ENCODE assay signal across 15 cellular contexts in genomic region chr13:99389520-99390304, GRCh38.
DNase-seq lines count a peak whose midpoint lies in the region; ATAC-seq and TF ChIP-seq lines count a peak whose summit lies in the region.
"Had no signal": no experiment of that assay in that cellular context is flagged by ENCODE, and none has a peak within 500 bp of the region (broad histone marks: within the 10 kb centered on the region; RNA-seq: fewer than 3 reads in every experiment).

No MANE protein-coding gene starts in this region.

- H3K79me2 ChIP-seq in neural progenitor cell (ENCODE audit: low read depth), result no peaks in the 10 kb centered on the region

- H3K27me3 ChIP-seq in CD4-positive, alpha-beta T cell (ENCODE audit: control insufficient read depth, insufficient read depth, low read length), result no peaks in the 10 kb centered on the region
- H3K27me3 ChIP-seq in neural progenitor cell, result no peaks in the 10 kb centered on the region
- H3K27me3 ChIP-seq: esophagus muscularis mucosa had no signal

- peaks cover 7% of the 10 kb centered on the region for H3K4me1 ChIP-seq in neural progenitor cell
- H3K4me1 ChIP-seq: A549, esophagus muscularis mucosa had no signal

- peaks cover 11% of the 10 kb centered on the region for H3K36me3 Mint-ChIP-seq in activated CD8-positive, alpha-beta memory T cell treated with anti-CD3 and anti-CD28 coated beads, Interleukin-2, amount 10 ng/mL, durations not matched to agents 7 days and 5 days
- H3K36me3 Mint-ChIP-seq in CD4-positive, alpha-beta T cell (ENCODE audit: low read depth), result peaks cover 10% of the 10 kb centered on the region
- H3K36me3 Mint-ChIP-seq in activated naive CD8-positive, alpha-beta T cell treated with anti-CD3 and anti-CD28 coated beads for 36 hours, result peaks cover 27% of the 10 kb centered on the region
- peaks cover 9% of the 10 kb centered on the region for H3K36me3 Mint-ChIP-seq in neural progenitor cell

- peaks cover 11% of the 10 kb centered on the region for H3F3A ChIP-seq in neural progenitor cell (ENCODE audit: low read depth)

- no peak for TF ChIP-seq CTCF in CD4-positive, alpha-beta T cell (IDR thresholded peaks at IDR 0.05)
- TF ChIP-seq CTCF in neural progenitor cell (IDR thresholded peaks at IDR 0.05), result no peak

- no peak overlapping the region for H2AFZ ChIP-seq in neural progenitor cell (replicated peaks)

- no peak overlapping the region for H3K9ac ChIP-seq in neural progenitor cell

- H3K4me1 Mint-ChIP-seq in activated CD8-positive, alpha-beta memory T cell treated with anti-CD3 and anti-CD28 coated beads, Interleukin-2, amount 10 ng/mL, durations not matched to agents 7 days and 5 days, result peaks cover 13% of the 10 kb centered on the region
- peaks cover 36% of the 10 kb centered on the region for H3K4me1 Mint-ChIP-seq in CD4-positive, alpha-beta T cell (ENCODE audit: low read depth)
- H3K4me1 Mint-ChIP-seq in activated naive CD8-positive, alpha-beta T cell treated with anti-CD3 and anti-CD28 coated beads for 36 hours, result peaks cover 49% of the 10 kb centered on the region
- peaks cover 2% of the 10 kb centered on the region for H3K4me1 Mint-ChIP-seq in neural progenitor cell

- no peaks in the 10 kb centered on the region for H3K9me3 ChIP-seq in CD4-positive, alpha-beta T cell (ENCODE audit: control insufficient read depth, low read length)
- H3K9me3 ChIP-seq in neural progenitor cell (ENCODE audit: low read depth), result no peaks in the 10 kb centered on the region
- H3K9me3 ChIP-seq: A549, esophagus muscularis mucosa had no signal

- peak; percentile 12 for DNase-seq in activated CD8-positive, alpha-beta memory T cell treated with anti-CD3 and anti-CD28 coated beads, Interleukin-2, amount 50 U/mL, for 4 hours
- DNase-seq in activated CD8-positive, alpha-beta memory T cell treated with anti-CD3 and anti-CD28 coated beads, Interleukin-2, amount 10 ng/mL, durations not matched to agents 7 days and 5 days, result no peak
- DNase-seq in CD4-positive, alpha-beta T cell, result no peak
- DNase-seq in activated naive CD8-positive, alpha-beta T cell treated with anti-CD3 and anti-CD28 coated beads for 36 hours, result no peak
- no peak for DNase-seq in neural progenitor cell (ENCODE audit: low spot score)
- no peak for DNase-seq in AML-193 (lab: John Stamatoyannopoulos, UW)
- DNase-seq in epidermal melanocyte (ENCODE audit: insufficient read length, low spot score), result no peak
- DNase-seq: HFFc6; NCI-H1417; stimulated activated CD4-positive, alpha-beta T cell treated with anti-CD3 and anti-CD28 coated beads, Interleukin-12 subunit alpha, Interleukin-12 subunit beta, amount 100 ng/mL, for 4 hours had no signal

- no peak for ATAC-seq in activated CD8-positive, alpha-beta memory T cell treated with anti-CD3 and anti-CD28 coated beads, Interleukin-2, amount 10 ng/mL, durations not matched to agents 7 days and 5 days
- no peak for ATAC-seq in CD4-positive, alpha-beta T cell (ENCODE audit: poor library complexity)
- no peak for ATAC-seq in GM21737 (IDR thresholded peaks at IDR 0.05; ENCODE audit: unreplicated experiment)
- ATAC-seq: A549, Panc1, SK-N-SH treated with all-trans-retinoic acid at 6 μM for 48 hours had no signal

- no peaks in the 10 kb centered on the region for H3K9me3 Mint-ChIP-seq in activated CD8-positive, alpha-beta memory T cell treated with anti-CD3 and anti-CD28 coated beads, Interleukin-2, amount 10 ng/mL, durations not matched to agents 7 days and 5 days (ENCODE audit: low read depth)
- H3K9me3 Mint-ChIP-seq in CD4-positive, alpha-beta T cell, result no peaks in the 10 kb centered on the region
- H3K9me3 Mint-ChIP-seq in activated naive CD8-positive, alpha-beta T cell treated with anti-CD3 and anti-CD28 coated beads for 36 hours, result no peaks in the 10 kb centered on the region
- H3K9me3 Mint-ChIP-seq in neural progenitor cell, result no peaks in the 10 kb centered on the region
- H3K9me3 Mint-ChIP-seq: HFFc6 had no signal

- no peak overlapping the region for H3K4me2 ChIP-seq in neural progenitor cell
- H3K4me2 ChIP-seq: A549 had no signal

- CTCF ChIA-PET in activated CD8-positive, alpha-beta memory T cell treated with anti-CD3 and anti-CD28 coated beads, Interleukin-2, amount 10 ng/mL, durations not matched to agents 7 days and 5 days (lab: Charles Lee), result interaction anchor here (0.6 to 12.4 kb wide), 5 partner anchors 15 to 213 kb away, joined by 4 to 208 read pairs (median 7); no protein-coding TSS in a partner anchor
- CTCF ChIA-PET in CD4-positive, alpha-beta T cell (lab: Charles Lee), result interaction anchor here (0.6 to 5.9 kb wide), 3 partner anchors 46 to 119 kb away, joined by 3 to 77 read pairs (median 34); no protein-coding TSS in a partner anchor

- no peak overlapping the region for H3K4me3 Mint-ChIP-seq in activated CD8-positive, alpha-beta memory T cell treated with anti-CD3 and anti-CD28 coated beads, Interleukin-2, amount 10 ng/mL, durations not matched to agents 7 days and 5 days
- no peak overlapping the region for H3K4me3 Mint-ChIP-seq in CD4-positive, alpha-beta T cell
- H3K4me3 Mint-ChIP-seq in activated naive CD8-positive, alpha-beta T cell treated with anti-CD3 and anti-CD28 coated beads for 36 hours, result no peak overlapping the region
- H3K4me3 Mint-ChIP-seq in neural progenitor cell, result no peak overlapping the region
- H3K4me3 Mint-ChIP-seq: HFFc6 had no signal

- no peak overlapping the region for H3K27ac ChIP-seq in CD4-positive, alpha-beta T cell (ENCODE audit: low read depth, low read length)
- H3K27ac ChIP-seq in neural progenitor cell, result no peak overlapping the region
- H3K27ac ChIP-seq: A549, esophagus muscularis mucosa had no signal

- H4K20me1 ChIP-seq in neural progenitor cell (ENCODE audit: low read depth), result no peaks in the 10 kb centered on the region

- H3K27ac Mint-ChIP-seq in activated CD8-positive, alpha-beta memory T cell treated with anti-CD3 and anti-CD28 coated beads, Interleukin-2, amount 10 ng/mL, durations not matched to agents 7 days and 5 days, result no peak overlapping the region
- H3K27ac Mint-ChIP-seq in CD4-positive, alpha-beta T cell, result peak overlapping the region; percentile 65
- H3K27ac Mint-ChIP-seq in activated naive CD8-positive, alpha-beta T cell treated with anti-CD3 and anti-CD28 coated beads for 36 hours, result peak overlapping the region; percentile 35
- H3K27ac Mint-ChIP-seq in neural progenitor cell, result peak overlapping the region; percentile 11
- H3K27ac Mint-ChIP-seq: HFFc6 had no signal

- intact Hi-C loops in CD4-positive, alpha-beta T cell (cut with DNase I, micrococcal nuclease), result loop anchor here (2.0 to 10.0 kb wide), 5 partner anchors 33 to 212 kb away; partner anchors contain the start of gene TM9SF2 (in 1 of the 2)

- POLR2A ChIA-PET in CD4-positive, alpha-beta T cell (lab: Charles Lee), result interaction anchor here (0.8 to 2.2 kb wide), 4 partner anchors 29 to 83 kb away, joined by 3 to 8 read pairs (median 4); partner anchors contain the start of gene GPR183

- H3K36me3 ChIP-seq in neural progenitor cell, result no peaks in the 10 kb centered on the region

- no peaks in the 10 kb centered on the region for H3K27me3 Mint-ChIP-seq in activated CD8-positive, alpha-beta memory T cell treated with anti-CD3 and anti-CD28 coated beads, Interleukin-2, amount 10 ng/mL, durations not matched to agents 7 days and 5 days
- no peaks in the 10 kb centered on the region for H3K27me3 Mint-ChIP-seq in CD4-positive, alpha-beta T cell
- H3K27me3 Mint-ChIP-seq in activated naive CD8-positive, alpha-beta T cell treated with anti-CD3 and anti-CD28 coated beads for 36 hours, result no peaks in the 10 kb centered on the region
- H3K27me3 Mint-ChIP-seq in neural progenitor cell (ENCODE audit: insufficient read depth, low read depth), result peaks cover 8% of the 10 kb centered on the region

- no peak overlapping the region for H3K4me3 ChIP-seq in neural progenitor cell
- H3K4me3 ChIP-seq: A549, esophagus muscularis mucosa had no signal
